ENCODE assay signal across 15 cellular contexts in genomic region chr7:70466725-70467364, GRCh38.
DNase-seq lines count a peak whose midpoint lies in the region.
"Had no signal": no experiment of that assay in that cellular context is flagged by ENCODE, and none has a peak within 500 bp of the region (broad histone marks: within the 10 kb centered on the region; RNA-seq: fewer than 3 reads in every experiment).

No MANE protein-coding gene starts in this region.

- POLR2A ChIA-PET in CD8-positive, alpha-beta memory T cell (lab: Charles Lee) = no interaction called here

- no peaks in the 10 kb centered on the region for H3K4me1 ChIP-seq in CD8-positive, alpha-beta memory T cell (ENCODE audit: insufficient read depth, low read length)

- peaks cover 0 to 2% (median 0%) of the 10 kb centered on the region in 5 donors for H3K9me3 Mint-ChIP-seq in CD8-positive, alpha-beta memory T cell
- H3K9me3 Mint-ChIP-seq: CD4-positive, alpha-beta T cell had no signal

- no peaks in the 10 kb centered on the region for H3K36me3 Mint-ChIP-seq in CD8-positive, alpha-beta memory T cell

- no peak overlapping the region for H3K4me3 ChIP-seq in CD8-positive, alpha-beta memory T cell (ENCODE audit: low read length)

- no peaks in the 10 kb centered on the region for H3K4me1 Mint-ChIP-seq in CD8-positive, alpha-beta memory T cell
- H3K4me1 Mint-ChIP-seq: B cell had no signal

- peak overlapping the region; percentile 49 for H3K27ac ChIP-seq in caudate nucleus (ENCODE audit: low read depth, low read length)
- H3K27ac ChIP-seq in CD8-positive, alpha-beta memory T cell (ENCODE audit: low read depth, low read length) = no peak overlapping the region

- H3K27me3 ChIP-seq in CD8-positive, alpha-beta memory T cell (ENCODE audit: insufficient read depth, low read length, poor library complexity, severe bottlenecking) = no peaks in the 10 kb centered on the region

- H3K36me3 ChIP-seq in CD8-positive, alpha-beta memory T cell (ENCODE audit: insufficient read depth, low read length) = no peaks in the 10 kb centered on the region

- H3K27me3 Mint-ChIP-seq in CD8-positive, alpha-beta memory T cell = peaks cover 0 to 4% of the 10 kb centered on the region in 2 donors
- H3K27me3 Mint-ChIP-seq: B cell; CD4-positive, alpha-beta T cell had no signal

- CTCF ChIA-PET in CD8-positive, alpha-beta memory T cell (lab: Charles Lee) = no interaction called here

- H3K4me3 Mint-ChIP-seq in CD8-positive, alpha-beta memory T cell = no peak overlapping the region
- H3K4me3 Mint-ChIP-seq: B cell; CD4-positive, alpha-beta T cell had no signal

- H3K27ac Mint-ChIP-seq in CD8-positive, alpha-beta memory T cell = peak overlapping the region in 1 of 8 donors; percentile 1
- H3K27ac Mint-ChIP-seq: B cell; CD4-positive, alpha-beta T cell had no signal

- H3K9me3 ChIP-seq in CD8-positive, alpha-beta memory T cell (ENCODE audit: low read length) = no peaks in the 10 kb centered on the region

- DNase-seq in LoVo (ENCODE audit: low spot score) (peak; percentile 77), caudate nucleus (lab: John Stamatoyannopoulos, UW) (peak in 26 of 61 donors; percentile 4 to 76 (median 20)), islet precursor cell (peak; percentile 49), putamen (ENCODE audit: low spot score) (peak; percentile 63), H4 (ENCODE audit: low spot score) (no peak), NCI-H345 (lab: John Stamatoyannopoulos, UW) (no peak)
- no peak for DNase-seq in CD8-positive, alpha-beta memory T cell
- DNase-seq: ACHN; C1 segment of cervical spinal cord; CD4-positive, alpha-beta T cell; COR-L47; DMS153; DMS79 treated with DMSO at 0.1 percent for 48 hours; GDM1 had no signal

Comparison
In these comparisons a context has a peak if more than half of its experiments do, and no peak if none do; other contexts are left out.
1. DNase-seq: peak in LoVo (single experiment), islet precursor cell (single experiment) and putamen (single experiment); none in CD8-positive, alpha-beta memory T cell (0 of 5), H4 (single experiment) and NCI-H345 (single experiment).